Comparison of ENCODE assay signal across 26 cellular contexts in genomic region chr7:30831936-30832335, GRCh38.
"Had no signal": no experiment of that assay in that cellular context is flagged by ENCODE, and none has a peak within 500 bp of the region (broad histone marks: within the 10 kb centered on the region; RNA-seq: fewer than 3 reads in every experiment).

No MANE protein-coding gene starts in this region.

- H3K4me3 Mint-ChIP-seq: activated CD4-positive, alpha-beta memory T cell treated with anti-CD3 and anti-CD28 coated beads for 36 hours; activated CD4-positive, alpha-beta T cell treated with anti-CD3 and anti-CD28 coated beads for 36 hours; activated CD4-positive, alpha-beta T cell treated with anti-CD3 and anti-CD28 coated beads, Interleukin-2, amount 10 ng/mL, durations not matched to agents 24 days and 14 days; activated CD8-positive, alpha-beta T cell treated with anti-CD3 and anti-CD28 coated beads, Interleukin-2, amount 10 ng/mL, durations not matched to agents 7 days and 5 days; activated naive CD8-positive, alpha-beta T cell; activated T-cell treated with anti-CD3 and anti-CD28 coated beads, Interleukin-2, amount 50 U/mL, for 4 hours; activated T-helper 17 cell treated with anti-CD3 and anti-CD28 coated beads, Interleukin-2, amount 50 U/mL, for 72 hours; central memory CD8-positive, alpha-beta T cell; effector memory CD8-positive, alpha-beta T cell had no signal

- H3K4me1 ChIP-seq: esophagus squamous epithelium had no signal

- H3K27me3 Mint-ChIP-seq: activated CD4-positive, alpha-beta memory T cell treated with anti-CD3 and anti-CD28 coated beads for 36 hours; activated CD4-positive, alpha-beta T cell treated with anti-CD3 and anti-CD28 coated beads for 36 hours; activated CD4-positive, alpha-beta T cell treated with anti-CD3 and anti-CD28 coated beads, Interleukin-2, amount 10 ng/mL, durations not matched to agents 24 days and 14 days; activated naive CD8-positive, alpha-beta T cell; activated T-helper 17 cell treated with anti-CD3 and anti-CD28 coated beads, Interleukin-2, amount 50 U/mL, for 72 hours had no signal

- H3K27ac Mint-ChIP-seq: activated CD4-positive, alpha-beta memory T cell treated with anti-CD3 and anti-CD28 coated beads for 36 hours; activated CD4-positive, alpha-beta T cell treated with anti-CD3 and anti-CD28 coated beads for 36 hours; activated CD4-positive, alpha-beta T cell treated with anti-CD3 and anti-CD28 coated beads, Interleukin-2, amount 10 ng/mL, durations not matched to agents 24 days and 14 days; activated CD8-positive, alpha-beta T cell treated with anti-CD3 and anti-CD28 coated beads, Interleukin-2, amount 10 ng/mL, durations not matched to agents 7 days and 5 days; activated naive CD8-positive, alpha-beta T cell; activated T-helper 17 cell treated with anti-CD3 and anti-CD28 coated beads, Interleukin-2, amount 50 U/mL, for 72 hours; effector memory CD8-positive, alpha-beta T cell had no signal

- H3K4me1 Mint-ChIP-seq: activated CD4-positive, alpha-beta T cell treated with anti-CD3 and anti-CD28 coated beads, Interleukin-2, amount 10 ng/mL, durations not matched to agents 24 days and 14 days; activated T-helper 17 cell treated with anti-CD3 and anti-CD28 coated beads, Interleukin-2, amount 50 U/mL, for 72 hours; central memory CD8-positive, alpha-beta T cell had no signal

- H3K27ac ChIP-seq: brain microvascular endothelial cell, coronary artery, esophagus squamous epithelium, gastroesophageal sphincter had no signal

- H3K36me3 ChIP-seq: brain microvascular endothelial cell had no signal

- DNase-seq: activated CD4-positive, alpha-beta memory T cell treated with anti-CD3 and anti-CD28 coated beads for 36 hours; activated CD4-positive, alpha-beta T cell treated with anti-CD3 and anti-CD28 coated beads for 36 hours; activated CD4-positive, alpha-beta T cell treated with anti-CD3 and anti-CD28 coated beads, Interleukin-2, amount 10 ng/mL, durations not matched to agents 24 days and 14 days; activated CD4-positive, CD25-positive, alpha-beta regulatory T cell; activated CD4-positive, CD25-positive, alpha-beta regulatory T cell treated with anti-CD3 and anti-CD28 coated beads, Interleukin-2, amount 50 U/mL, for 72 hours; activated CD8-positive, alpha-beta T cell treated with anti-CD3 and anti-CD28 coated beads, Interleukin-2, amount 10 ng/mL, durations not matched to agents 7 days and 5 days; activated effector memory CD4-positive, alpha-beta T cell treated with Interleukin-2 at 50 U/mL for 16 hours; activated gamma-delta T cell treated with Interleukin-2 at 50 U/mL for 16 hours; activated naive CD4-positive, alpha-beta T cell treated with anti-CD3 and anti-CD28 coated beads, Interleukin-2, amount 50 U/mL, for 16 hours; activated naive CD4-positive, alpha-beta T cell treated with Interleukin-2 at 50 U/mL for 16 hours; activated T-cell treated with anti-CD3 and anti-CD28 coated beads, Interleukin-2, amount 50 U/mL, for 4 hours; amniotic stem cell; anterior cingulate cortex; dermis blood vessel endothelial cell; effector CD4-positive, alpha-beta T cell; effector memory CD8-positive, alpha-beta T cell; erythroblast; esophagus squamous epithelium; foreskin melanocyte; T-helper 2 cell had no signal

- ATAC-seq: activated CD4-positive, alpha-beta T cell treated with anti-CD3 and anti-CD28 coated beads for 36 hours; activated CD8-positive, alpha-beta T cell treated with anti-CD3 and anti-CD28 coated beads, Interleukin-2, amount 10 ng/mL, durations not matched to agents 7 days and 5 days; activated T-cell treated with anti-CD3 and anti-CD28 coated beads, Interleukin-2, amount 50 U/mL, for 4 hours; activated T-helper 17 cell treated with anti-CD3 and anti-CD28 coated beads, Interleukin-2, amount 50 U/mL, for 72 hours; effector memory CD8-positive, alpha-beta T cell; gastroesophageal sphincter had no signal

- H3K27me3 ChIP-seq: brain microvascular endothelial cell, esophagus squamous epithelium, gastroesophageal sphincter had no signal

- H3K4me3 ChIP-seq: coronary artery, esophagus squamous epithelium, gastroesophageal sphincter had no signal
